ENCODE assay signal across 13 cellular contexts in genomic region chr5:157544623-157544989, GRCh38. TPM values are rescaled to one million over a fixed set of nuclear protein-coding genes. Genes with fewer than 3 reads are reported as not detected.
A peak's percentile ranks its signal among the peaks of the same experiment; 100 is the strongest.
DNase-seq lines count a peak whose midpoint lies in the region; ATAC-seq, FAIRE-seq and TF ChIP-seq lines count a peak whose summit lies in the region.
"Had no signal": no experiment of that assay in that cellular context is flagged by ENCODE, and none has a peak within 500 bp of the region (broad histone marks: within the 10 kb centered on the region; RNA-seq: fewer than 3 reads in every experiment).

No MANE protein-coding gene starts in this region.

- H3K27ac ChIP-seq in K562 (ENCODE audit: extremely low read depth, low read depth, low read length) = peak overlapping the region; percentile 55; the same call in 2 of the 3 replicates
- no peak overlapping the region for H3K27ac ChIP-seq in naive thymus-derived CD4-positive, alpha-beta T cell (ENCODE audit: low read depth, low read length)
- H3K27ac ChIP-seq: BLaER1, cardiac muscle cell had no signal

- H3K79me2 ChIP-seq in K562 (ENCODE audit: control insufficient read depth, insufficient read depth, low read length) = no peaks in the 10 kb centered on the region

- H3K4me3 Mint-ChIP-seq in stimulated activated naive CD8-positive, alpha-beta T cell treated with anti-CD3 and anti-CD28 coated beads, Interleukin-15, amount 100 ng/mL, for 72 hours = no peak overlapping the region
- H3K4me3 Mint-ChIP-seq in naive thymus-derived CD4-positive, alpha-beta T cell = peak overlapping the region in 1 of 10 donors; percentile 85

- no peaks in the 10 kb centered on the region for H4K20me1 ChIP-seq in K562 (replicated peaks; ENCODE audit: control insufficient read depth, insufficient read depth, low read length)
- H4K20me1 ChIP-seq: BLaER1 had no signal

- TF ChIP-seq RAD21 in K562 (CRISPR knock-in tag; conservative IDR thresholded peaks at IDR 0.05 in 1 of 2, IDR thresholded peaks at IDR 0.05 in 1 of 2) = peak in 1 of 2 experiments; percentile 9; a peak in 1 of 4 replicates

- H3K36me3 Mint-ChIP-seq in naive thymus-derived CD4-positive, alpha-beta T cell = peaks cover 0 to 69% (median 0%) of the 10 kb centered on the region in 5 donors

- intact Hi-C loops in K562 (cut with micrococcal nuclease) = no loop called here
- intact Hi-C loops in naive thymus-derived CD4-positive, alpha-beta T cell (cut with micrococcal nuclease) = loop anchor here (1.0 to 10.0 kb wide), 6 partner anchors 27 to 620 kb away; partner anchors contain the start of gene ITK (in 1 of the 2)

- in situ Hi-C loops in K562 (cut with MboI) = no loop called here

- peak overlapping the region; percentile 60 for H3K4me2 ChIP-seq in K562 (ENCODE audit: insufficient read depth, low read length)
- H3K4me2 ChIP-seq: BLaER1 had no signal

- no TSS peak for BruUV-seq in K562 (replicated peaks; lab: Mats Ljungman, UMichigan)

- peak; percentile 90 for TF ChIP-seq EP300 in K562 (IDR thresholded peaks at IDR 0.05; ENCODE audit: low read length)

- TF ChIP-seq CTCF in K562 (IDR thresholded peaks at IDR 0.05 in 2 of 3, conservative IDR thresholded peaks at IDR 0.05 in 1 of 3; ENCODE audit: insufficient read depth in 2 of 3, low read depth in 1 of 3, low read length in 3 of 3) = no peak

- H3K9me1 ChIP-seq in K562 (ENCODE audit: control insufficient read depth, insufficient read depth, low read length) = no peaks in the 10 kb centered on the region

- no peak for FAIRE-seq in K562 (lab: Jason Lieb, UNC)

- CTCF ChIA-PET in K562 (lab: Yijun Ruan, JAX; ENCODE audit: low intra/inter-chr PET ratio) = no interaction called here
- CTCF ChIA-PET in naive thymus-derived CD4-positive, alpha-beta T cell (lab: Charles Lee) = no interaction called here

- H2AFZ ChIP-seq in K562 (ENCODE audit: low read depth, low read length) = peak overlapping the region; percentile 81

- no peaks in the 10 kb centered on the region; a peak in 1 of 5 replicates for H3K27me3 ChIP-seq in K562 (ENCODE audit: control insufficient read depth in 2 of 2, insufficient read depth in 2 of 2, low read length in 2 of 2)
- no peaks in the 10 kb centered on the region for H3K27me3 ChIP-seq in naive thymus-derived CD4-positive, alpha-beta T cell (ENCODE audit: control insufficient read depth in 2 of 2, insufficient read depth in 2 of 2, low read length in 2 of 2)
- H3K27me3 ChIP-seq: BLaER1, cardiac muscle cell had no signal

- no peak overlapping the region for H3K4me3 ChIP-seq in K562
- peak overlapping the region; percentile 12 for H3K4me3 ChIP-seq in naive thymus-derived CD4-positive, alpha-beta T cell (ENCODE audit: low read length)
- H3K4me3 ChIP-seq: BLaER1, cardiac muscle cell, mucosa of descending colon had no signal

- no peaks in the 10 kb centered on the region for H3K9me3 Mint-ChIP-seq in stimulated activated naive CD8-positive, alpha-beta T cell treated with anti-CD3 and anti-CD28 coated beads, Interleukin-15, amount 100 ng/mL, for 72 hours
- no peaks in the 10 kb centered on the region for H3K9me3 Mint-ChIP-seq in naive thymus-derived CD4-positive, alpha-beta T cell

- peak overlapping the region in 1 of 2 donors; percentile 37 for H3K27ac Mint-ChIP-seq in stimulated activated naive CD8-positive, alpha-beta T cell treated with anti-CD3 and anti-CD28 coated beads, Interleukin-15, amount 100 ng/mL, for 72 hours
- peak overlapping the region in 3 of 9 donors; percentile 9 to 99 (median 19) for H3K27ac Mint-ChIP-seq in naive thymus-derived CD4-positive, alpha-beta T cell

- TF ChIP-seq POLR2A in K562 (conservative IDR thresholded peaks at IDR 0.05) = no peak

- peaks cover 5 to 30% of the 10 kb centered on the region in 2 experiments; a peak in 4 of 5 replicates for H3K4me1 ChIP-seq in K562 (replicated peaks in 1 of 2; ENCODE audit: control insufficient read depth in 2 of 2, insufficient read depth in 2 of 2, low read length in 2 of 2)
- peaks cover 14 to 67% of the 10 kb centered on the region in 2 donors for H3K4me1 ChIP-seq in naive thymus-derived CD4-positive, alpha-beta T cell (ENCODE audit: control insufficient read depth in 2 of 2, insufficient read depth in 2 of 2, low read length in 2 of 2)

- H3K36me3 ChIP-seq in K562 (ENCODE audit: control insufficient read depth, insufficient read depth, low read length) = no peaks in the 10 kb centered on the region
- no peaks in the 10 kb centered on the region for H3K36me3 ChIP-seq in naive thymus-derived CD4-positive, alpha-beta T cell (ENCODE audit: control insufficient read depth in 2 of 3, insufficient read depth in 3 of 3, low read length in 3 of 3)
- H3K36me3 ChIP-seq: BLaER1, cardiac muscle cell had no signal

- H3K4me1 Mint-ChIP-seq in stimulated activated naive CD8-positive, alpha-beta T cell treated with anti-CD3 and anti-CD28 coated beads, Interleukin-15, amount 100 ng/mL, for 72 hours = peaks cover 18% of the 10 kb centered on the region
- peaks cover 12 to 98% (median 38%) of the 10 kb centered on the region in 7 donors for H3K4me1 Mint-ChIP-seq in naive thymus-derived CD4-positive, alpha-beta T cell

- H3K9ac ChIP-seq in K562 (ENCODE audit: insufficient read depth in 1 of 2, low read depth in 2 of 2, low read length in 2 of 2) = no peak overlapping the region; a peak in 1 of 4 replicates
- H3K9ac ChIP-seq: BLaER1 had no signal

- no peak for DNase-seq in stimulated activated naive CD8-positive, alpha-beta T cell treated with anti-CD3 and anti-CD28 coated beads, Interleukin-15, Interleukin-2, amounts not matched to agents 100 U/mL and 50 U/mL, for 24 hours
- DNase-seq in stimulated activated naive CD8-positive, alpha-beta T cell treated with anti-CD3 and anti-CD28 coated beads, Interleukin-15, amount 100 ng/mL, for 72 hours = no peak
- DNase-seq in K562 (ENCODE audit: extremely low read depth in 1 of 4, low spot score in 3 of 4) (peak in 2 of 4 experiments; percentile 36 to 47), MV-4-11 (lab: John Stamatoyannopoulos, UW) (no peak), nucleus accumbens (lab: John Stamatoyannopoulos, UW) (no peak)
- no peak for DNase-seq in naive thymus-derived CD4-positive, alpha-beta T cell
- DNase-seq: MM.1S had no signal

- POLR2A ChIA-PET in K562 (lab: Yijun Ruan, JAX) = interaction anchor here (0.6 to 2.6 kb wide), 5 partner anchors 8 to 133 kb away, joined by 3 to 8 read pairs (median 3); no protein-coding TSS in a partner anchor
- POLR2A ChIA-PET in naive thymus-derived CD4-positive, alpha-beta T cell (lab: Charles Lee) = no interaction called here

- ATAC-seq in stimulated activated naive CD8-positive, alpha-beta T cell treated with anti-CD3 and anti-CD28 coated beads, Interleukin-15, Interleukin-2, amounts not matched to agents 100 U/mL and 50 U/mL, for 24 hours = peak; percentile 12
- ATAC-seq in stimulated activated naive CD8-positive, alpha-beta T cell treated with anti-CD3 and anti-CD28 coated beads, Interleukin-15, amount 100 ng/mL, for 72 hours = no peak
- ATAC-seq in K562 (peak; percentile 31), HG03354 (IDR thresholded peaks at IDR 0.05; ENCODE audit: poor library complexity, severe bottlenecking, unreplicated experiment) (no peak), HG02678 (IDR thresholded peaks at IDR 0.05; ENCODE audit: unreplicated experiment) (no peak)
- ATAC-seq in naive thymus-derived CD4-positive, alpha-beta T cell = peak; percentile 55
- ATAC-seq: Panc1 had no signal

- WGBS in K562 (ENCODE audit: insufficient coverage, low coverage, missing lambda C conversion rate) = 1% methylated on average over 7 of the region's 7 CpGs

- peaks cover 10% of the 10 kb centered on the region for H3K27me3 Mint-ChIP-seq in stimulated activated naive CD8-positive, alpha-beta T cell treated with anti-CD3 and anti-CD28 coated beads, Interleukin-15, amount 100 ng/mL, for 72 hours
- H3K27me3 Mint-ChIP-seq in naive thymus-derived CD4-positive, alpha-beta T cell = no peaks in the 10 kb centered on the region

- H3K9me3 ChIP-seq in K562 (replicated peaks; ENCODE audit: control insufficient read depth, insufficient read depth, low read depth, low read length) = no peaks in the 10 kb centered on the region
- no peaks in the 10 kb centered on the region for H3K9me3 ChIP-seq in naive thymus-derived CD4-positive, alpha-beta T cell (ENCODE audit: control insufficient read depth in 2 of 3, low read length in 3 of 3)
- H3K9me3 ChIP-seq: BLaER1, mucosa of descending colon had no signal

TF ChIP-seq in K562, 482 proteins besides CTCF, POLR2A, EP300 and RAD21 (continues in another document):
- TF ChIP-seq MAFF (IDR thresholded peaks at IDR 0.05; ENCODE audit: low read length) = no peak
- peak; percentile 46; the same call in 1 of the 2 replicates for TF ChIP-seq ATF7 (IDR thresholded peaks at IDR 0.05)

RNA-seq across cellular contexts. Expression of gene ADAM19, which starts 31.0 kb away (rescaled TPM):
- total RNA-seq in K562 (2011; cell fraction: chromatin; rRNA removed; ENCODE audit: low replicate concordance) = 0.86 and 1.3 TPM in 2 replicates
- total RNA-seq in K562 (2011; cell fraction: nucleolus; rRNA removed) = 1.3 TPM in 2 replicates
- 0.88 and 1.6 TPM in 2 replicates for total RNA-seq in K562 (2011; cell fraction: nucleoplasm; rRNA removed)
- total RNA-seq in K562 (2014; rRNA removed) = 0.36 and 0.65 TPM in 2 replicates
- 0.38 and 0.44 TPM in 2 replicates for total RNA-seq in K562 (2014; rRNA removed; fragmentation: Illumina TruSeq; extraction: Trizol)
- 0.43 and 0.53 TPM in 2 replicates for total RNA-seq in K562 (2015; rRNA removed; fragmentation: Illumina TruSeq; extraction: Trizol)
- 1.0 and 1.1 TPM in 2 replicates for total RNA-seq in K562 (2021)
- 0.11 and 0.24 TPM in 2 replicates for polyA plus RNA-seq in K562 (2011; rRNA removed)
- 0.03 and 0.39 TPM in 2 replicates for polyA plus RNA-seq in K562 (2011; cell fraction: cytosol; rRNA removed)
- polyA plus RNA-seq in K562 (2011; cell fraction: nucleus; rRNA removed) = 0.17 and 0.57 TPM in 2 replicates
- 0.65 and 1.00 TPM in 2 replicates for polyA plus RNA-seq in K562 (2012)
- 0.58 TPM in 2 replicates for polyA plus RNA-seq in K562 (2014; fragmentation: Illumina TruSeq; extraction: Trizol)
- under 1 TPM; 0.11 to 0.24 TPM for polyA plus RNA-seq in K562 (2014; fragmentation: Nextera tagmentation; extraction: Ambion mirVana)
- polyA plus RNA-seq in K562 (2014; rRNA removed) = 0.30 and 0.89 TPM in 2 replicates
- polyA minus RNA-seq in K562 (2011; rRNA and poly(A)+ RNA removed) = 0.12 and 0.67 TPM in 2 replicates
- polyA minus RNA-seq in K562 (2011; cell fraction: cytosol; rRNA and poly(A)+ RNA removed) = 0.57 TPM in 1 of 2 replicates, not detected in the other
- polyA minus RNA-seq in K562 (2011; cell fraction: nucleus; rRNA and poly(A)+ RNA removed) = 0.27 TPM in 1 of 2 replicates, not detected in the other
- total RNA-seq in naive thymus-derived CD4-positive, alpha-beta T cell = 100 to 1,000 TPM in 1 of 5 experiments, 10 to 100 TPM in 1, 1 to 10 TPM in 1, under 1 TPM in 2; 0.81 to 410 (median 7.3) TPM
- under 1 TPM; 0.10 to 0.11 TPM for polyA plus RNA-seq in naive thymus-derived CD4-positive, alpha-beta T cell

Comparison
In these comparisons a context has a peak if more than half of its experiments do, and no peak if none do; other contexts are left out.
1. ATAC-seq: peak in stimulated activated naive CD8-positive, alpha-beta T cell treated with anti-CD3 and anti-CD28 coated beads, Interleukin-15, Interleukin-2, amounts not matched to agents 100 U/mL and 50 U/mL, for 24 hours (single experiment), K562 (single experiment) and naive thymus-derived CD4-positive, alpha-beta T cell (single experiment); none in stimulated activated naive CD8-positive, alpha-beta T cell treated with anti-CD3 and anti-CD28 coated beads, Interleukin-15, amount 100 ng/mL, for 72 hours (single experiment), HG03354 (single experiment) and HG02678 (single experiment).